ENCODE assay signal across 8 cellular contexts in the genomic region with DNA sequence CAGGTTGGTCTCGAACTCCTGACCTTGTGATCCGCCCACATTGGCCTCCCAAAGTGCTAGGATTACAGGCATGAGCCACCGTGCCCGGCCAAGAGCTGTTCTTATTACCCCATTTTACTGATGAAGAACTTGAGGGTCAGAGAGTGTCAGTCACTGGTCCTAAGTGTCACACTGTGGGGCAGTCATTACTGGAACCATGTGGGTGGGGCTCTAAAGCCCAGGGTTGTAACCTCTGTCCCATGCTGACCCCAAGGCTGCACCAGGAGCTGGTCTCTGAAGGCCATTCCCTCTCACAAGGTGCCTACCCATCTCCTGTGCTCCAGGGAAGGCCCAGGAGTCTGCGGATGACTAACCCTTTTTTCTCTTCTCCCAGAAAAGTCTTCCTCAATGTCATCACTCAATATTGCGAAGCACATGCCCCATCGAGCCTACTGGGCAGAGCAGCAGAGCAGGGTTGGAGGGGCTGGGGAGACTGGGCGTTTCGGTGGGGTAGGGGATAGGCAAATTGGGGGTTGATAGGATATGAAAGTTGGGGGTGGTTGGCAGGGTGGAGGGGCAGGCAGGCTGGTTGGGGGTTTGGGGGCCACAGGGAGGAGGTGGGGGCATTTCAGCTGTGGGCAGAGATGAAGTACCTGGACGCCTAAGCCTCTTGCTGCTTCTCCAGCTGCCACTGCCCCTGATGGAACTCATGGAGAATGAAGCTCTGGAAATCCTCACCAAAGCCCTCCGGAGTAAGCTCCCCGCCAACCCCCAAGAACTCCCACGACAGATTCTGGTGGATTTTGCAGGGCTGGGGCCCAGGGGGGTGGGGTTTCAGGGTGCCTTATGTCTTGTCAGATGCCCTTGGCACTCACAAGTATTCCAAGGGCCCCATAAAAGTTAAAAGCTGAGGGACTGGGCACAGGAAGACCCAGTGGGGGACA. TPM values are rescaled to one million over a fixed set of nuclear protein-coding genes. Genes with fewer than 3 reads are reported as not detected.
DNase-seq lines count a peak whose midpoint lies in the region; ATAC-seq and TF ChIP-seq lines count a peak whose summit lies in the region.
"Had no signal": no experiment of that assay in that cellular context is flagged by ENCODE, and none has a peak within 500 bp of the region (broad histone marks: within the 10 kb centered on the region; RNA-seq: fewer than 3 reads in every experiment).

No MANE protein-coding gene starts in this region.

- H3K27ac ChIP-seq in esophagus (ENCODE audit: low read depth in 2 of 2, low read length in 1 of 2) (peak overlapping the region; percentile 93 to 99), suprapubic skin (peak overlapping the region; percentile 96)

- no peak for ATAC-seq in GM21576 (IDR thresholded peaks at IDR 0.05; ENCODE audit: unreplicated experiment)

- 79 to 82% methylated on average over 13 of the region's 13 CpGs for WGBS in esophagus, 2 donors
- 88% methylated on average over 10 of the region's 13 CpGs for WGBS in suprapubic skin

- H3K4me3 Mint-ChIP-seq in activated naive CD4-positive, alpha-beta T cell treated with anti-CD3 and anti-CD28 coated beads for 36 hours = peak overlapping the region; percentile 88

- no peak for DNase-seq in activated naive CD4-positive, alpha-beta T cell treated with anti-CD3 and anti-CD28 coated beads for 36 hours
- DNase-seq in activated naive CD4-positive, alpha-beta T cell (lab: John Stamatoyannopoulos, UW) = no peak
- DNase-seq in suprapubic skin (ENCODE audit: low spot score in 2 of 2) = no peak
- DNase-seq in NCI-H1048 (lab: John Stamatoyannopoulos, UW) = no peak

- intact Hi-C loops in activated naive CD4-positive, alpha-beta T cell treated with anti-CD3 and anti-CD28 coated beads for 36 hours (cut with micrococcal nuclease) = loop anchor here (1.0 to 2.0 kb wide), 3 partner anchors 99 to 475 kb away; a partner anchor contains a TSS

- H3K4me1 Mint-ChIP-seq in activated naive CD4-positive, alpha-beta T cell treated with anti-CD3 and anti-CD28 coated beads for 36 hours (ENCODE audit: low read depth) = peaks cover 36% of the 10 kb centered on the region

- H3K9me3 ChIP-seq in esophagus (ENCODE audit: control insufficient read depth in 2 of 2, insufficient read depth in 1 of 2, low read depth in 1 of 2, low read length in 1 of 2) = no peaks in the 10 kb centered on the region
- H3K9me3 ChIP-seq in suprapubic skin = no peaks in the 10 kb centered on the region

- CTCF ChIA-PET in activated naive CD4-positive, alpha-beta T cell treated with anti-CD3 and anti-CD28 coated beads for 36 hours (lab: Charles Lee) = interaction anchor here (0.7 to 5.2 kb wide), 24 partner anchors 11 to 118 kb away, joined by 3 to 89 read pairs (median 6); a partner anchor contains a TSS

- peaks cover 26% of the 10 kb centered on the region for H3K27me3 Mint-ChIP-seq in activated naive CD4-positive, alpha-beta T cell treated with anti-CD3 and anti-CD28 coated beads for 36 hours (ENCODE audit: low read depth)

- peaks cover 0 to 10% of the 10 kb centered on the region in 2 donors for H3K27me3 ChIP-seq in esophagus (ENCODE audit: control insufficient read depth in 1 of 2, insufficient read depth in 2 of 2, low read length in 2 of 2)
- H3K27me3 ChIP-seq in suprapubic skin = peaks cover 22% of the 10 kb centered on the region

- peaks cover 9% of the 10 kb centered on the region for H3K36me3 Mint-ChIP-seq in activated naive CD4-positive, alpha-beta T cell treated with anti-CD3 and anti-CD28 coated beads for 36 hours (ENCODE audit: low read depth)

- H3K9me3 Mint-ChIP-seq in activated naive CD4-positive, alpha-beta T cell treated with anti-CD3 and anti-CD28 coated beads for 36 hours = no peaks in the 10 kb centered on the region
- H3K9me3 Mint-ChIP-seq: stimulated activated naive CD8-positive, alpha-beta T cell treated with anti-CD3 and anti-CD28 coated beads, Interleukin-15, amount 100 ng/mL, for 72 hours had no signal

- no peak for TF ChIP-seq EP300 in suprapubic skin (IDR thresholded peaks at IDR 0.05)

- H3K36me3 ChIP-seq in esophagus (ENCODE audit: control insufficient read depth in 2 of 2, insufficient read depth in 2 of 2, low read length in 1 of 2) (peaks cover 0 to 7% of the 10 kb centered on the region in 2 donors), suprapubic skin (no peaks in the 10 kb centered on the region)

- no peak for TF ChIP-seq POLR2A in suprapubic skin (IDR thresholded peaks at IDR 0.05)

- H3K4me1 ChIP-seq in esophagus (ENCODE audit: control insufficient read depth in 2 of 2, insufficient read depth in 2 of 2, low read length in 1 of 2) = peaks cover 6 to 24% of the 10 kb centered on the region in 2 donors
- peaks cover 56% of the 10 kb centered on the region for H3K4me1 ChIP-seq in suprapubic skin

- no peak overlapping the region for H3K27ac Mint-ChIP-seq in activated naive CD4-positive, alpha-beta T cell treated with anti-CD3 and anti-CD28 coated beads for 36 hours

- no peak for TF ChIP-seq CTCF in suprapubic skin (IDR thresholded peaks at IDR 0.05)

- H3K4me3 ChIP-seq in esophagus (ENCODE audit: low read depth in 1 of 2, low read length in 2 of 2) = no peak overlapping the region
- no peak overlapping the region for H3K4me3 ChIP-seq in suprapubic skin

RNA-seq across cellular contexts. Expression of a gene that starts 2.0 kb away (rescaled TPM):
- 10 to 100 TPM; 18.5 to 21.7 TPM for total RNA-seq in activated naive CD4-positive, alpha-beta T cell treated with anti-CD3 and anti-CD28 coated beads for 36 hours
- polyA plus RNA-seq in esophagus = 10 to 100 TPM; 63.7 to 85.4 TPM
- 10 to 100 TPM; 65.0 to 93.6 (median 74.3) TPM for total RNA-seq in suprapubic skin

RNA-seq across cellular contexts. Expression of a gene that starts 3.2 kb away (rescaled TPM):
- total RNA-seq in activated naive CD4-positive, alpha-beta T cell treated with anti-CD3 and anti-CD28 coated beads for 36 hours = under 1 TPM in 1 of 2 experiments, not detected in 1; 0.67 TPM
- polyA plus RNA-seq in esophagus = under 1 TPM; 0.37 to 0.39 TPM
- not detected for total RNA-seq in suprapubic skin
- total RNA-seq: renal cortical epithelial cell had no signal

RNA-seq across cellular contexts. Expression of a gene that starts 12.3 kb away (rescaled TPM):
- total RNA-seq in activated naive CD4-positive, alpha-beta T cell treated with anti-CD3 and anti-CD28 coated beads for 36 hours = under 1 TPM in 1 of 2 experiments, not detected in 1; 0.41 TPM
- polyA plus RNA-seq in esophagus = not detected
- not detected for total RNA-seq in suprapubic skin
- total RNA-seq: renal cortical epithelial cell had no signal

RNA-seq across cellular contexts. Expression of a gene that starts 14.0 kb away (rescaled TPM):
- 100 to 1,000 TPM; 241 to 261 TPM for total RNA-seq in activated naive CD4-positive, alpha-beta T cell treated with anti-CD3 and anti-CD28 coated beads for 36 hours
- polyA plus RNA-seq in esophagus = 100 to 1,000 TPM; 201 to 211 TPM
- total RNA-seq in suprapubic skin = 100 to 1,000 TPM; 170 to 332 (median 255) TPM

RNA-seq across cellular contexts. Expression of a gene that starts 14.6 kb away (rescaled TPM):
- total RNA-seq in activated naive CD4-positive, alpha-beta T cell treated with anti-CD3 and anti-CD28 coated beads for 36 hours = 100 to 1,000 TPM; 122 to 132 TPM
- polyA plus RNA-seq in esophagus = 100 to 1,000 TPM; 442 to 808 TPM
- 100 to 1,000 TPM; 130 to 227 (median 187) TPM for total RNA-seq in suprapubic skin
